Comparison of ENCODE assay signal across 29 cellular contexts in genomic region chr11:128865490-128865889, GRCh38. TPM values are rescaled to one million over a fixed set of nuclear protein-coding genes. Genes with fewer than 3 reads are reported as not detected.
A peak's percentile ranks its signal among the peaks of the same experiment; 100 is the strongest.
DNase-seq lines count a peak whose midpoint lies in the region; ATAC-seq and TF ChIP-seq lines count a peak whose summit lies in the region.
"Had no signal": no experiment of that assay in that cellular context is flagged by ENCODE, and none has a peak within 500 bp of the region (broad histone marks: within the 10 kb centered on the region; RNA-seq: fewer than 3 reads in every experiment).

No MANE protein-coding gene starts in this region.

- WGBS in thyroid gland, 2 donors: 38 to 56% methylated on average over 1 of the region's 1 CpG

- TF ChIP-seq CTCF in epithelial cell of esophagus (IDR thresholded peaks at IDR 0.05; ENCODE audit: insufficient read depth, low read depth, low read length, missing control alignments) (no peak), thyroid gland (IDR thresholded peaks at IDR 0.05) (no peak)

- peaks cover 25 to 47% of the 10 kb centered on the region in 2 donors for H3K4me1 ChIP-seq in thyroid gland

- H3K27ac Mint-ChIP-seq in activated CD4-positive, alpha-beta memory T cell treated with anti-CD3 and anti-CD28 coated beads, Interleukin-2, amount 10 ng/mL, durations not matched to agents 7 days and 5 days: no peak overlapping the region
- H3K27ac Mint-ChIP-seq: GM23338; IgD-negative memory B cell; stimulated activated naive CD8-positive, alpha-beta T cell treated with anti-CD3 and anti-CD28 coated beads, Interleukin-15, amount 100 ng/mL, for 72 hours; T-helper 1 cell treated with Interleukin-12 subunit alpha and Interleukin-12 subunit beta and Interleukin-4 antibody, amounts not matched to agents 30 μg/mL and 1 μg/mL, for 36 hours had no signal

- no peak for ATAC-seq in HG03439 (IDR thresholded peaks at IDR 0.05; ENCODE audit: unreplicated experiment)
- ATAC-seq: GM23338; heart right ventricle; left colon; pancreas; stimulated activated naive CD8-positive, alpha-beta T cell treated with anti-CD3 and anti-CD28 coated beads, Interleukin-15, amount 100 ng/mL, for 72 hours had no signal

- TF ChIP-seq POLR2A in thyroid gland (IDR thresholded peaks at IDR 0.05): no peak

- no peaks in the 10 kb centered on the region for H3K4me1 Mint-ChIP-seq in activated CD4-positive, alpha-beta memory T cell treated with anti-CD3 and anti-CD28 coated beads, Interleukin-2, amount 10 ng/mL, durations not matched to agents 7 days and 5 days
- H3K4me1 Mint-ChIP-seq: neural crest cell; stimulated activated naive CD8-positive, alpha-beta T cell treated with anti-CD3 and anti-CD28 coated beads, Interleukin-15, amount 100 ng/mL, for 72 hours had no signal

- no peak overlapping the region for H3K4me3 Mint-ChIP-seq in activated CD4-positive, alpha-beta memory T cell treated with anti-CD3 and anti-CD28 coated beads, Interleukin-2, amount 10 ng/mL, durations not matched to agents 7 days and 5 days
- H3K4me3 Mint-ChIP-seq: GM23338; IgD-negative memory B cell; neural crest cell; stimulated activated naive CD8-positive, alpha-beta T cell treated with anti-CD3 and anti-CD28 coated beads, Interleukin-15, amount 100 ng/mL, for 72 hours; T-helper 1 cell treated with Interleukin-12 subunit alpha and Interleukin-12 subunit beta and Interleukin-4 antibody, amounts not matched to agents 30 μg/mL and 1 μg/mL, for 36 hours had no signal

- H3K27ac ChIP-seq in thyroid gland: peak overlapping the region; percentile 8 to 47 (median 32)
- H3K27ac ChIP-seq: brain microvascular endothelial cell, epithelial cell of prostate, heart right ventricle, pancreas, tibial nerve had no signal

- CTCF ChIA-PET in activated CD4-positive, alpha-beta memory T cell treated with anti-CD3 and anti-CD28 coated beads, Interleukin-2, amount 10 ng/mL, durations not matched to agents 7 days and 5 days (lab: Charles Lee): interaction anchor here (1.5 to 3.0 kb wide), 4 partner anchors 17 to 708 kb away, joined by 3 to 12 read pairs (median 10); no protein-coding TSS in a partner anchor

- H3K9me3 Mint-ChIP-seq in activated CD4-positive, alpha-beta memory T cell treated with anti-CD3 and anti-CD28 coated beads, Interleukin-2, amount 10 ng/mL, durations not matched to agents 7 days and 5 days: no peaks in the 10 kb centered on the region
- H3K9me3 Mint-ChIP-seq: GM23338; IgD-negative memory B cell; stimulated activated naive CD8-positive, alpha-beta T cell treated with anti-CD3 and anti-CD28 coated beads, Interleukin-15, amount 100 ng/mL, for 72 hours; T-helper 1 cell treated with Interleukin-12 subunit alpha and Interleukin-12 subunit beta and Interleukin-4 antibody, amounts not matched to agents 30 μg/mL and 1 μg/mL, for 36 hours had no signal

- H3K4me3 ChIP-seq in epithelial cell of esophagus (ENCODE audit: low read length) (no peak overlapping the region), thyroid gland (replicated peaks in 1 of 3) (no peak overlapping the region)
- H3K4me3 ChIP-seq: GM23338, heart right ventricle, pancreas, tibial nerve had no signal

- H3K27me3 ChIP-seq in thyroid gland: no peaks in the 10 kb centered on the region
- H3K27me3 ChIP-seq: brain microvascular endothelial cell, heart right ventricle, pancreas, tibial nerve had no signal

- no peaks in the 10 kb centered on the region for H3K9me3 ChIP-seq in thyroid gland
- H3K9me3 ChIP-seq: heart right ventricle, pancreas, SK-N-SH, tibial nerve had no signal

- H3K36me3 Mint-ChIP-seq in activated CD4-positive, alpha-beta memory T cell treated with anti-CD3 and anti-CD28 coated beads, Interleukin-2, amount 10 ng/mL, durations not matched to agents 7 days and 5 days (ENCODE audit: low read depth): no peaks in the 10 kb centered on the region

- DNase-seq in GM04504 (ENCODE audit: low read depth): peak; percentile 5
- DNase-seq in RKO (ENCODE audit: low spot score): peak; percentile 34
- DNase-seq in epithelial cell of esophagus (ENCODE audit: low read depth): peak; percentile 71
- DNase-seq in thyroid gland: peak; percentile 27 to 28
- DNase-seq in head of caudate nucleus: no peak
- no peak for DNase-seq in activated CD4-positive, alpha-beta memory T cell treated with anti-CD3 and anti-CD28 coated beads, Interleukin-2, amount 10 ng/mL, durations not matched to agents 7 days and 5 days
- DNase-seq: activated CD4-positive, alpha-beta T cell treated with anti-CD3 and anti-CD28 coated beads for 1 hour; activated naive CD4-positive, alpha-beta T cell; activated T-cell treated with anti-CD3 and anti-CD28 coated beads, Interleukin-2, amount 50 U/mL, for 1 hour; brain microvascular endothelial cell; C1 segment of cervical spinal cord; COR-L47; DMS79 treated with DMSO at 0.1 percent for 48 hours; heart right ventricle; left colon; NCI-H1092 treated with DMSO at 0.1 percent for 48 hours; NCI-H187 treated with DMSO at 0.1 percent for 48 hours; pancreas; SK-N-SH; small intestine; stimulated activated naive CD8-positive, alpha-beta T cell treated with anti-CD3 and anti-CD28 coated beads, Interleukin-15, amount 100 ng/mL, for 72 hours had no signal

- H3K27me3 Mint-ChIP-seq in activated CD4-positive, alpha-beta memory T cell treated with anti-CD3 and anti-CD28 coated beads, Interleukin-2, amount 10 ng/mL, durations not matched to agents 7 days and 5 days: peaks cover 15% of the 10 kb centered on the region
- H3K27me3 Mint-ChIP-seq: IgD-negative memory B cell; stimulated activated naive CD8-positive, alpha-beta T cell treated with anti-CD3 and anti-CD28 coated beads, Interleukin-15, amount 100 ng/mL, for 72 hours had no signal

- POLR2A ChIA-PET in activated CD4-positive, alpha-beta memory T cell treated with anti-CD3 and anti-CD28 coated beads, Interleukin-2, amount 10 ng/mL, durations not matched to agents 7 days and 5 days (lab: Charles Lee): interaction anchor here (1.5 kb wide), 1 partner anchor 827 kb away, joined by 5 read pairs; no protein-coding TSS in a partner anchor

- intact Hi-C loops in thyroid gland (cut with DNase I): no loop called here
- intact Hi-C loops in head of caudate nucleus (cut with DNase I): no loop called here

- H3K36me3 ChIP-seq in thyroid gland: no peaks in the 10 kb centered on the region
- H3K36me3 ChIP-seq: brain microvascular endothelial cell, heart right ventricle, pancreas, tibial nerve had no signal

RNA-seq across cellular contexts. Expression of gene KCNJ1, which starts 1.6 kb away (rescaled TPM):
- total RNA-seq in thyroid gland: under 1 TPM in 2 of 4 donors, not detected in 2; 0.11 to 0.81 TPM
- total RNA-seq in activated CD4-positive, alpha-beta memory T cell treated with anti-CD3 and anti-CD28 coated beads, Interleukin-2, amount 10 ng/mL, durations not matched to agents 7 days and 5 days: not detected
- total RNA-seq: fibroblast of villous mesenchyme, GM23338, left colon, neural crest cell, tibial nerve had no signal

RNA-seq across cellular contexts. Expression of gene KCNJ5, which starts 25.7 kb away (rescaled TPM):
- total RNA-seq in thyroid gland: 1 to 10 TPM in 2 of 4 donors, under 1 TPM in 2; 0.40 to 2.7 (median 1.2) TPM
- not detected for total RNA-seq in activated CD4-positive, alpha-beta memory T cell treated with anti-CD3 and anti-CD28 coated beads, Interleukin-2, amount 10 ng/mL, durations not matched to agents 7 days and 5 days
- total RNA-seq: GM23338 had no signal

Comparison
In these comparisons a context has a peak if more than half of its experiments do, and no peak if none do; other contexts are left out.
1. DNase-seq: peak in GM04504 (single experiment), RKO (single experiment), epithelial cell of esophagus (single experiment) and thyroid gland (2 of 2); none in head of caudate nucleus (0 of 42) and activated CD4-positive, alpha-beta memory T cell treated with anti-CD3 and anti-CD28 coated beads, Interleukin-2, amount 10 ng/mL, durations not matched to agents 7 days and 5 days (single experiment).